ENCODE assay signal across 8 cellular contexts in the genomic region with DNA sequence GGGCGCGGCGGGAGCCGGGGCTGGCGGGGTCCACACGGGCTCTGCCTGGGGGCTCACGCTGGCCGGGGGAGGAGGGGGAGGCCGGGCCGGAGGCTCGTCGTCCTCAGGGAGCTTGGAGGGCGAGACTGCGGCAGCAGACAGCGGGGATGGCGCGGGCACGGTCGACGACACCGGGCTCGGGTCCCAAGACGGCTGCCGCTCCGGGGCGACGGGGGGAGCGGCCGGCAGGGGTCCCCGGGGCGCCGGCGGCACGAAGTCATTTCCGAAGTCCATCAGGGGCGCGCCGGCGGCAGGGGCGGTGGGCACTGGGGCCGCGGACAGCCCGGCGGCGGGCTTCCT. TPM values are rescaled to one million over a fixed set of nuclear protein-coding genes. Genes with fewer than 3 reads are reported as not detected.
DNase-seq lines count a peak whose midpoint lies in the region; ATAC-seq, FAIRE-seq and TF ChIP-seq lines count a peak whose summit lies in the region.

No MANE protein-coding gene starts in this region.

- H3K4me3 Mint-ChIP-seq in CD8-positive, alpha-beta T cell: peak overlapping the region; percentile 100

- no TSS peak for BruUV-seq in HepG2 (replicated peaks; lab: Mats Ljungman, UMichigan)

- H3K4me2 ChIP-seq in HepG2 (ENCODE audit: low read depth, low read length): peak overlapping the region; percentile 63

- peak overlapping the region; percentile 100 for H3K27ac Mint-ChIP-seq in CD8-positive, alpha-beta T cell

- peaks cover 71% of the 10 kb centered on the region for H3K4me1 Mint-ChIP-seq in CD8-positive, alpha-beta T cell (ENCODE audit: low read depth)

- H3K79me2 ChIP-seq in HepG2 (ENCODE audit: insufficient read depth, low read length): peaks cover 50% of the 10 kb centered on the region

- peak; percentile 8 for TF ChIP-seq CTCF in CD8-positive, alpha-beta T cell (IDR thresholded peaks at IDR 0.05)
- TF ChIP-seq CTCF in HepG2 (CRISPR knock-in tag; IDR thresholded peaks at IDR 0.05) (no peak), transverse colon (IDR thresholded peaks at IDR 0.05) (no peak)

- H3K9me3 Mint-ChIP-seq in CD8-positive, alpha-beta T cell: no peaks in the 10 kb centered on the region

- H3K36me3 Mint-ChIP-seq in CD8-positive, alpha-beta T cell: peaks cover 8% of the 10 kb centered on the region

- in situ Hi-C loops in HepG2 (cut with HindIII; ENCODE audit: extremely low pct_ligation_motif_present, low pct_unique_long_range_greater_than_20kb): no loop called here
- in situ Hi-C loops in transverse colon (cut with MboI; ENCODE audit: low pct_ligation_motif_present in 1 of 4, low pct_unique_long_range_greater_than_20kb in 1 of 4, low sequenced_read_pairs in 3 of 4): loop anchor here in 3 of 4 donors (10.0 to 25.0 kb wide), 2 partner anchors 113 to 115 kb away; no protein-coding TSS in a partner anchor

- H3K9me3 ChIP-seq in CD8-positive, alpha-beta T cell (ENCODE audit: low read length): no peaks in the 10 kb centered on the region
- H3K9me3 ChIP-seq in HepG2 (ENCODE audit: low read length) (no peaks in the 10 kb centered on the region), transverse colon (no peaks in the 10 kb centered on the region)

- H3K27me3 ChIP-seq in CD8-positive, alpha-beta T cell (ENCODE audit: insufficient read depth, low read length): no peaks in the 10 kb centered on the region
- no peaks in the 10 kb centered on the region; a peak in 1 of 5 replicates for H3K27me3 ChIP-seq in HepG2 (ENCODE audit: control insufficient read depth in 1 of 2, insufficient read depth in 2 of 2, low read length in 2 of 2)
- H3K27me3 ChIP-seq in transverse colon: no peaks in the 10 kb centered on the region

- FAIRE-seq in HepG2 (lab: Jason Lieb, UNC): no peak

- no peak for TF ChIP-seq EP300 in HepG2 (IDR thresholded peaks at IDR 0.05; ENCODE audit: low read depth in 2 of 2, low read length in 2 of 2)
- TF ChIP-seq EP300 in HepG2 (CRISPR knock-in tag; IDR thresholded peaks at IDR 0.05; ENCODE audit: borderline replicate concordance): no peak
- TF ChIP-seq EP300 in transverse colon (IDR thresholded peaks at IDR 0.05; ENCODE audit: low read depth): no peak

- 0% methylated on average over 2 of the region's 45 CpGs for WGBS in HepG2 (ENCODE audit: low lambda C conversion rate)
- 0% methylated on average over 25 of the region's 45 CpGs; no CpG with 5 or more reads in 1 of the 2 donors for WGBS in transverse colon (ENCODE audit: low coverage in 1 of 2), 2 donors

- ATAC-seq in CD8-positive, alpha-beta T cell: no peak
- ATAC-seq in HG03064 (IDR thresholded peaks at IDR 0.05; ENCODE audit: low read depth, unreplicated experiment): peak; percentile 4
- ATAC-seq in HepG2: peak; percentile 0; the same call in 2 of the 3 replicates
- ATAC-seq in GM21447 (IDR thresholded peaks at IDR 0.05; ENCODE audit: unreplicated experiment): no peak

- intact Hi-C loops in CD8-positive, alpha-beta T cell (cut with DNase I, micrococcal nuclease): loop anchor here (1.0 to 10.0 kb wide), 22 partner anchors 21 to 1285 kb away; a partner anchor contains a TSS
- intact Hi-C loops in HepG2 (cut with micrococcal nuclease; ENCODE audit: unreplicated experiment) (loop anchor here (1.0 to 10.0 kb wide), 4 partner anchors 34 to 373 kb away; a partner anchor contains a TSS), transverse colon (cut with DNase I; ENCODE audit: low total_unique reads) (loop anchor here (5.0 kb wide), 1 partner anchor 118 kb away; no protein-coding TSS in a partner anchor)

- peaks cover 59% of the 10 kb centered on the region for H3K4me1 ChIP-seq in CD8-positive, alpha-beta T cell (ENCODE audit: insufficient read depth, low read length)
- H3K4me1 ChIP-seq in HepG2 (ENCODE audit: insufficient read depth, low read length): peaks cover 47% of the 10 kb centered on the region
- peaks cover 15 to 51% (median 38%) of the 10 kb centered on the region in 4 donors for H3K4me1 ChIP-seq in transverse colon

- DNase-seq in CD8-positive, alpha-beta T cell: no peak
- no peak for DNase-seq in HepG2 (ENCODE audit: low spot score)
- no peak for DNase-seq in transverse colon
- no peak for DNase-seq in NCI-H2029 treated with DMSO at 0.1 percent for 48 hours (lab: John Stamatoyannopoulos, UW)
- DNase-seq in MV-4-11 (lab: John Stamatoyannopoulos, UW): no peak

- no peak for TF ChIP-seq POLR2A in HepG2 (IDR thresholded peaks at IDR 0.05; ENCODE audit: insufficient read depth in 1 of 2, low read depth in 2 of 2, low read length in 2 of 2)
- no peak for TF ChIP-seq POLR2A in transverse colon (IDR thresholded peaks at IDR 0.05)

- peak overlapping the region; percentile 79 for H3K4me3 ChIP-seq in CD8-positive, alpha-beta T cell (ENCODE audit: low read depth, low read length)
- H3K4me3 ChIP-seq in HepG2 (replicated peaks in 1 of 3; ENCODE audit: insufficient read depth in 1 of 3, low read depth in 2 of 3, low read length in 3 of 3) (peak overlapping the region; percentile 87 to 97 (median 94)), transverse colon (peak overlapping the region; percentile 93 to 96 (median 96))

- no peaks in the 10 kb centered on the region for H3K36me3 ChIP-seq in CD8-positive, alpha-beta T cell (ENCODE audit: insufficient read depth, low read length)
- H3K36me3 ChIP-seq in HepG2 (replicated peaks in 1 of 2; ENCODE audit: control insufficient read depth in 1 of 2, insufficient read depth in 2 of 2, low read length in 2 of 2): no peaks in the 10 kb centered on the region
- no peaks in the 10 kb centered on the region for H3K36me3 ChIP-seq in transverse colon

- H3K27ac ChIP-seq in CD8-positive, alpha-beta T cell (ENCODE audit: low read depth, low read length): peak overlapping the region; percentile 83
- H3K27ac ChIP-seq in angular gyrus (ENCODE audit: low read depth, low read length): peak overlapping the region; percentile 98
- H3K27ac ChIP-seq in HepG2 (ENCODE audit: extremely low read length, insufficient read depth, low read length): peak overlapping the region; percentile 84
- peak overlapping the region; percentile 97 to 100 (median 98) for H3K27ac ChIP-seq in transverse colon

- TF ChIP-seq RAD21 in HepG2 (CRISPR knock-in tag; IDR thresholded peaks at IDR 0.05): no peak

- peaks cover 30% of the 10 kb centered on the region for H4K20me1 ChIP-seq in HepG2 (ENCODE audit: insufficient read depth, low read length)

- POLR2A ChIA-PET in CD8-positive, alpha-beta T cell (lab: Charles Lee): interaction anchor here (0.6 to 2.9 kb wide), 11 partner anchors 9 to 366 kb away, joined by 3 to 15 read pairs (median 3); no protein-coding TSS in a partner anchor
- POLR2A ChIA-PET in HepG2 (lab: Yijun Ruan, JAX): interaction anchor here (0.7 to 2.6 kb wide), 21 partner anchors 8 to 567 kb away, joined by 3 to 18 read pairs (median 4); a partner anchor contains a TSS

- no peaks in the 10 kb centered on the region for H3K27me3 Mint-ChIP-seq in CD8-positive, alpha-beta T cell (ENCODE audit: low read depth)

- peak overlapping the region; percentile 86 for H3K9ac ChIP-seq in HepG2 (ENCODE audit: insufficient read depth, low read depth, low read length)

- H2AFZ ChIP-seq in HepG2 (ENCODE audit: low read length): no peak overlapping the region

- CTCF ChIA-PET in CD8-positive, alpha-beta T cell (lab: Charles Lee): interaction anchor here (0.6 to 4.8 kb wide), 10 partner anchors 12 to 125 kb away, joined by 3 to 39 read pairs (median 4); no protein-coding TSS in a partner anchor
- CTCF ChIA-PET in HepG2 (lab: Yijun Ruan, JAX; ENCODE audit: low intra/inter-chr PET ratio, low total read pairs): interaction anchor here (2.3 kb wide), 1 partner anchor 35 kb away, joined by 11 read pairs; no protein-coding TSS in a partner anchor

TF ChIP-seq in HepG2, 621 proteins besides CTCF, POLR2A, EP300 and RAD21 (continues in another document):
- no peak for TF ChIP-seq HNF4A (CRISPR knock-in tag; IDR thresholded peaks at IDR 0.05)
- no peak for TF ChIP-seq CEBPB (IDR thresholded peaks at IDR 0.05; ENCODE audit: borderline replicate concordance, low read depth, low read length)
- no peak for TF ChIP-seq FOXM1 (CRISPR knock-in tag; IDR thresholded peaks at IDR 0.05)
- TF ChIP-seq YEATS4 (CRISPR knock-in tag; IDR thresholded peaks at IDR 0.05; ENCODE audit: borderline replicate concordance): no peak
- TF ChIP-seq, protein P1, sequence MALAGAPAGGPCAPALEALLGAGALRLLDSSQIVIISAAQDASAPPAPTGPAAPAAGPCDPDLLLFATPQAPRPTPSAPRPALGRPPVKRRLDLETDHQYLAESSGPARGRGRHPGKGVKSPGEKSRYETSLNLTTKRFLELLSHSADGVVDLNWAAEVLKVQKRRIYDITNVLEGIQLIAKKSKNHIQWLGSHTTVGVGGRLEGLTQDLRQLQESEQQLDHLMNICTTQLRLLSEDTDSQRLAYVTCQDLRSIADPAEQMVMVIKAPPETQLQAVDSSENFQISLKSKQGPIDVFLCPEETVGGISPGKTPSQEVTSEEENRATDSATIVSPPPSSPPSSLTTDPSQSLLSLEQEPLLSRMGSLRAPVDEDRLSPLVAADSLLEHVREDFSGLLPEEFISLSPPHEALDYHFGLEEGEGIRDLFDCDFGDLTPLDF (CRISPR knock-in tag; IDR thresholded peaks at IDR 0.05): 0 out of 2 replicates have a peak, but pooled peaks have one; percentile 8

RNA-seq across cellular contexts. Expression of a gene that starts 0.5 kb away (rescaled TPM):
- total RNA-seq in CD8-positive, alpha-beta T cell: 10 to 100 TPM; 79.7 to 81.7 TPM
- total RNA-seq in HepG2 (2016; rRNA removed; fragmentation: Illumina TruSeq; extraction: Trizol) (67.4 and 98.4 TPM in 2 replicates), transverse colon (100 to 1,000 TPM in 3 of 4 donors, 10 to 100 TPM in 1; 82.2 to 212 (median 183) TPM)
- total RNA-seq in HepG2 (2016; cell fraction: cytosol; rRNA removed; fragmentation: Illumina TruSeq; extraction: Trizol; ENCODE audit: low read depth): 113 and 115 TPM in 2 replicates
- 65.4 and 98.8 TPM in 2 replicates for total RNA-seq in HepG2 (2016; cell fraction: insoluble cytoplasmic fraction; rRNA removed; fragmentation: Illumina TruSeq; extraction: Trizol)
- total RNA-seq in HepG2 (2016; cell fraction: membrane; rRNA removed; fragmentation: Illumina TruSeq; extraction: Trizol): 63.8 and 71.5 TPM in 2 replicates
- total RNA-seq in HepG2 (2016; cell fraction: nucleus; rRNA removed; fragmentation: Illumina TruSeq; extraction: Trizol): 135 and 150 TPM in 2 replicates
- polyA plus RNA-seq in HepG2 (2011; rRNA removed): 100 and 133 TPM in 2 replicates
- polyA plus RNA-seq in HepG2 (2011; cell fraction: cytosol; rRNA removed): 56.6 and 89.3 TPM in 2 replicates
- 46.6 and 69.0 TPM in 2 replicates for polyA plus RNA-seq in HepG2 (2011; cell fraction: nucleus; rRNA removed)
- polyA plus RNA-seq in HepG2 (2012): 176 and 196 TPM in 2 replicates
- 25.4 and 26.1 TPM in 2 replicates for polyA plus RNA-seq in HepG2 (2016; cell fraction: cytosol; fragmentation: Illumina TruSeq; extraction: Trizol; ENCODE audit: low read depth)
- 104 and 116 TPM in 2 replicates for polyA plus RNA-seq in HepG2 (2016; cell fraction: insoluble cytoplasmic fraction; fragmentation: Illumina TruSeq; extraction: Trizol; ENCODE audit: low read depth)
- 56.9 and 65.1 TPM in 2 replicates for polyA plus RNA-seq in HepG2 (2016; cell fraction: membrane; fragmentation: Illumina TruSeq; extraction: Trizol; ENCODE audit: low read depth)
- 271 and 279 TPM in 2 replicates for polyA plus RNA-seq in HepG2 (2016; cell fraction: nucleus; fragmentation: Illumina TruSeq; extraction: Trizol; ENCODE audit: insufficient read depth, low read depth)
- polyA minus RNA-seq in HepG2 (2011; rRNA and poly(A)+ RNA removed; ENCODE audit: low replicate concordance): 71.7 and 98.5 TPM in 2 replicates
- polyA minus RNA-seq in HepG2 (2011; cell fraction: cytosol; rRNA and poly(A)+ RNA removed): 85.3 and 110 TPM in 2 replicates
- 103 and 105 TPM in 2 replicates for polyA minus RNA-seq in HepG2 (2011; cell fraction: nucleus; rRNA and poly(A)+ RNA removed)

Comparison
In these comparisons a context has a peak if more than half of its experiments do, and no peak if none do; other contexts are left out.
1. ATAC-seq: peak in HG03064 (single experiment) and HepG2 (single experiment); none in CD8-positive, alpha-beta T cell (single experiment) and GM21447 (single experiment).
2. Peak in every context shown above with its lines, with median percentiles within 50 percentile points of each other: H3K27ac ChIP-seq and H3K4me3 ChIP-seq.